In the genomic region with DNA sequence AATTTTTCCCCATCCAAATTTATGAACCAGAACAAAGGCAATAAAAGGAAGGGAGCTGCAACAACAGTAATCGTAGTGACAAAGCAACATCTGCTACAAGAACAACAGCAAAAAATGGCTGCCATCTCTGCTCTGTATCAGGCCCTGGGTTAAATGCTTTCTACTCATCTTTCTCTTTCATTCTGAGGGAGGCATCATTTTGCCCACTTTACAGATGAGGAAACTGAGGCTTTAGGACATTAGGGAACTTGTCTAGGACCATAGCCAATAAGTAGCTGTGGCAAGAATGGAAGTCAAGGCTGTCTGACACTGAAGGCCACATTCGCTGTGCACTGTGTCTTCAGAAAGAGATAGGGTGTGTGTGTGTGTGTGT, we compare ENCODE assay signal across 23 cellular contexts.
DNase-seq lines count a peak whose midpoint lies in the region; ATAC-seq and TF ChIP-seq lines count a peak whose summit lies in the region.
"Had no signal": no experiment of that assay in that cellular context is flagged by ENCODE, and none has a peak within 500 bp of the region (broad histone marks: within the 10 kb centered on the region; RNA-seq: fewer than 3 reads in every experiment).

No MANE protein-coding gene starts in this region.

- no peak for TF ChIP-seq POLR2A in heart left ventricle (IDR thresholded peaks at IDR 0.05)
- no peak for TF ChIP-seq POLR2A in prostate gland (IDR thresholded peaks at IDR 0.05)

- no peak overlapping the region for H3K18ac ChIP-seq in neuronal stem cell (ENCODE audit: low read length)

- no peak overlapping the region for H3K23ac ChIP-seq in neuronal stem cell (ENCODE audit: low read depth, low read length, poor library complexity)

- no peaks in the 10 kb centered on the region for H3K79me1 ChIP-seq in neuronal stem cell (ENCODE audit: low read depth, low read length)

- no peak overlapping the region for H2BK15ac ChIP-seq in neuronal stem cell (ENCODE audit: low read length)

- H3K4me1 ChIP-seq in heart left ventricle: peaks cover 3 to 28% (median 15%) of the 10 kb centered on the region in 12 donors
- H3K4me1 ChIP-seq in psoas muscle: peaks cover 11% of the 10 kb centered on the region
- no peaks in the 10 kb centered on the region for H3K4me1 ChIP-seq in neuronal stem cell (ENCODE audit: control insufficient read depth in 2 of 2, insufficient read depth in 1 of 2, low read depth in 1 of 2, low read length in 2 of 2)
- peaks cover 4% of the 10 kb centered on the region for H3K4me1 ChIP-seq in prostate gland (replicated peaks)
- H3K4me1 ChIP-seq: A549, foreskin keratinocyte, SJSA1 had no signal

- no peak overlapping the region for H4K91ac ChIP-seq in neuronal stem cell (ENCODE audit: low read depth, low read length, poor library complexity)

- intact Hi-C loops in heart left ventricle (cut with DNase I): loop anchor here in 1 of 10 donors (5.0 kb wide), 1 partner anchor 52 kb away; no protein-coding TSS in a partner anchor
- intact Hi-C loops in left ventricle myocardium superior (cut with micrococcal nuclease): no loop called here
- intact Hi-C loops in dendritic cell treated with granulocyte-macrophage colony-stimulating factor and Interleukin-4, amounts not matched to agents 40 ng/mL and 50 ng/mL, for 4 days (cut with micrococcal nuclease): no loop called here
- intact Hi-C loops in psoas muscle (cut with DNase I): no loop called here
- intact Hi-C loops in prostate gland (cut with DNase I): no loop called here

- H3K4me3 ChIP-seq in heart left ventricle (no peak overlapping the region), HL-60 (replicated peaks; ENCODE audit: insufficient read depth, low read length) (no peak overlapping the region), psoas muscle (no peak overlapping the region), neuronal stem cell (ENCODE audit: low read length in 2 of 2) (no peak overlapping the region), prostate gland (no peak overlapping the region)
- H3K4me3 ChIP-seq: A549, esophagus squamous epithelium, lung, ovary, SJSA1, thyroid gland had no signal

- H3K4ac ChIP-seq in neuronal stem cell (ENCODE audit: low read length): no peak overlapping the region

- H3K9ac ChIP-seq in neuronal stem cell (ENCODE audit: low read depth, low read length, poor library complexity): no peak overlapping the region

- no peaks in the 10 kb centered on the region for H3K36me3 Mint-ChIP-seq in dendritic cell treated with granulocyte-macrophage colony-stimulating factor and Interleukin-4, amounts not matched to agents 40 ng/mL and 50 ng/mL, for 4 days (ENCODE audit: low read depth)

- H3K27me3 ChIP-seq in heart left ventricle (no peaks in the 10 kb centered on the region), HL-60 (ENCODE audit: insufficient read depth, poor library complexity, severe bottlenecking) (no peaks in the 10 kb centered on the region), psoas muscle (ENCODE audit: insufficient read depth in 3 of 3, low read length in 2 of 3) (no peaks in the 10 kb centered on the region), neuronal stem cell (ENCODE audit: control insufficient read depth in 3 of 3, insufficient read depth in 3 of 3, low read depth in 1 of 3, low read length in 3 of 3) (peaks cover 0 to 2% (median 0%) of the 10 kb centered on the region in 3 experiments), prostate gland (replicated peaks; ENCODE audit: insufficient read depth) (no peaks in the 10 kb centered on the region)
- H3K27me3 ChIP-seq: esophagus squamous epithelium, ovary, SJSA1, thyroid gland had no signal

- no peak overlapping the region for H2BK12ac ChIP-seq in neuronal stem cell (ENCODE audit: low read length)

- H3K27ac ChIP-seq in heart left ventricle: peak overlapping the region in 8 of 12 donors; percentile 78 to 89 (median 86)
- peak overlapping the region; percentile 86 for H3K27ac ChIP-seq in HL-60 (replicated peaks)
- H3K27ac ChIP-seq in psoas muscle: peak overlapping the region; percentile 77
- H3K27ac ChIP-seq in neuronal stem cell (replicated peaks; ENCODE audit: low read length): no peak overlapping the region
- no peak overlapping the region for H3K27ac ChIP-seq in prostate gland
- H3K27ac ChIP-seq: A549, foreskin keratinocyte, SJSA1, WERI-Rb-1 had no signal

- H3K27ac Mint-ChIP-seq in dendritic cell treated with granulocyte-macrophage colony-stimulating factor and Interleukin-4, amounts not matched to agents 40 ng/mL and 50 ng/mL, for 4 days: peak overlapping the region; percentile 92
- H3K27ac Mint-ChIP-seq: activated T-cell treated with anti-CD3 and anti-CD28 coated beads, Interleukin-2, amount 50 U/mL, for 72 hours had no signal

- no peak overlapping the region for H4K8ac ChIP-seq in neuronal stem cell (ENCODE audit: low read depth, low read length)

- TF ChIP-seq CTCF in heart left ventricle (IDR thresholded peaks at IDR 0.05): no peak
- TF ChIP-seq CTCF in HL-60 (IDR thresholded peaks at IDR 0.05; ENCODE audit: insufficient read depth, low read length): no peak
- TF ChIP-seq CTCF in psoas muscle (IDR thresholded peaks at IDR 0.05): no peak
- no peak for TF ChIP-seq CTCF in prostate gland (IDR thresholded peaks at IDR 0.05)

- H2BK120ac ChIP-seq in neuronal stem cell (ENCODE audit: low read depth, low read length): no peak overlapping the region

- peaks cover 32% of the 10 kb centered on the region for H3K4me1 Mint-ChIP-seq in dendritic cell treated with granulocyte-macrophage colony-stimulating factor and Interleukin-4, amounts not matched to agents 40 ng/mL and 50 ng/mL, for 4 days (ENCODE audit: low read depth)
- H3K4me1 Mint-ChIP-seq: central memory CD8-positive, alpha-beta T cell had no signal

- H3K27me3 Mint-ChIP-seq in dendritic cell treated with granulocyte-macrophage colony-stimulating factor and Interleukin-4, amounts not matched to agents 40 ng/mL and 50 ng/mL, for 4 days: no peaks in the 10 kb centered on the region

- ATAC-seq in heart left ventricle (no peak), left ventricle myocardium superior (no peak), psoas muscle (no peak)
- ATAC-seq: A549, foreskin keratinocyte had no signal

- H3K4me2 ChIP-seq in neuronal stem cell (ENCODE audit: insufficient read depth, low read length, poor library complexity, severe bottlenecking): no peak overlapping the region
- H3K4me2 ChIP-seq: A549 had no signal

- WGBS in heart left ventricle, 4 donors: 89 to 94% (median 93%) methylated on average over 2 of the region's 2 CpGs
- WGBS in psoas muscle, 3 donors: 83 to 87% (median 85%) methylated on average over 2 of the region's 2 CpGs
- no CpG with 5 or more reads among the region's 2 CpGs for WGBS in neuronal stem cell (ENCODE audit: extremely low coverage in 2 of 2, insufficient read length in 2 of 2, insufficient replicate concordance in 1 of 2), 2 donors
- 87% methylated on average over 2 of the region's 2 CpGs for WGBS in prostate gland

- no peak overlapping the region for H3K4me3 Mint-ChIP-seq in dendritic cell treated with granulocyte-macrophage colony-stimulating factor and Interleukin-4, amounts not matched to agents 40 ng/mL and 50 ng/mL, for 4 days
- H3K4me3 Mint-ChIP-seq: activated T-cell treated with anti-CD3 and anti-CD28 coated beads, Interleukin-2, amount 50 U/mL, for 72 hours; central memory CD8-positive, alpha-beta T cell; nephron progenitor cell had no signal

- H3K9me3 ChIP-seq in heart left ventricle (no peaks in the 10 kb centered on the region), psoas muscle (no peaks in the 10 kb centered on the region), neuronal stem cell (replicated peaks in 1 of 2; ENCODE audit: control insufficient read depth in 2 of 2, insufficient read depth in 1 of 2, low read depth in 1 of 2, low read length in 2 of 2) (no peaks in the 10 kb centered on the region), prostate gland (no peaks in the 10 kb centered on the region)
- H3K9me3 ChIP-seq: A549, esophagus squamous epithelium, ovary, SJSA1, thyroid gland had no signal

- no peaks in the 10 kb centered on the region for H3K9me3 Mint-ChIP-seq in dendritic cell treated with granulocyte-macrophage colony-stimulating factor and Interleukin-4, amounts not matched to agents 40 ng/mL and 50 ng/mL, for 4 days
- H3K9me3 Mint-ChIP-seq: central memory CD8-positive, alpha-beta T cell had no signal

- H2AFZ ChIP-seq in neuronal stem cell (ENCODE audit: low read length): no peak overlapping the region

- H3K36me3 ChIP-seq in heart left ventricle (no peaks in the 10 kb centered on the region), psoas muscle (ENCODE audit: insufficient read depth in 1 of 2, low read depth in 1 of 2) (no peaks in the 10 kb centered on the region), neuronal stem cell (replicated peaks in 1 of 2; ENCODE audit: control insufficient read depth in 2 of 2, insufficient read depth in 2 of 2, low read length in 2 of 2) (no peaks in the 10 kb centered on the region), prostate gland (no peaks in the 10 kb centered on the region)
- H3K36me3 ChIP-seq: esophagus squamous epithelium, ovary, SJSA1, thyroid gland, WERI-Rb-1 had no signal

- DNase-seq in heart left ventricle (no peak), left ventricle myocardium superior (no peak), HL-60 (ENCODE audit: low read depth in 1 of 2, low spot score in 1 of 2) (no peak), psoas muscle (no peak), SIG-M5 treated with dmso at 0.1 percent for 504 hours (lab: John Stamatoyannopoulos, UW; ENCODE audit: unreplicated experiment) (no peak), neuronal stem cell (ENCODE audit: low spot score) (no peak), prostate gland (ENCODE audit: low spot score) (no peak)
- DNase-seq: activated CD4-positive, alpha-beta T cell treated with anti-CD3 and anti-CD28 coated beads, Interleukin-2, amount 50 U/mL, for 1 hour; activated T-cell treated with anti-CD3 and anti-CD28 coated beads, Interleukin-2, amount 50 U/mL, for 72 hours; esophagus squamous epithelium; foreskin keratinocyte; NCI-H2107; nephron progenitor cell; ovary; stimulated activated CD8-positive, alpha-beta memory T cell treated with anti-CD3 and anti-CD28 coated beads, Interleukin-4, amount 100 ng/mL, for 48 hours; T-helper 9 cell; thyroid gland; WERI-Rb-1 had no signal

- H2AK5ac ChIP-seq in neuronal stem cell (ENCODE audit: low read depth, low read length): no peak overlapping the region

- H3K14ac ChIP-seq in neuronal stem cell (ENCODE audit: low read length): no peak overlapping the region

- H2BK5ac ChIP-seq in neuronal stem cell (ENCODE audit: low read length): no peak overlapping the region

Comparison
In these comparisons a context has a peak if more than half of its experiments do, and no peak if none do; other contexts are left out.
1. H3K27ac ChIP-seq: peak in heart left ventricle (8 of 12), HL-60 (single experiment) and psoas muscle (single experiment); none in neuronal stem cell (single experiment) and prostate gland (0 of 2).